In the genomic region with DNA sequence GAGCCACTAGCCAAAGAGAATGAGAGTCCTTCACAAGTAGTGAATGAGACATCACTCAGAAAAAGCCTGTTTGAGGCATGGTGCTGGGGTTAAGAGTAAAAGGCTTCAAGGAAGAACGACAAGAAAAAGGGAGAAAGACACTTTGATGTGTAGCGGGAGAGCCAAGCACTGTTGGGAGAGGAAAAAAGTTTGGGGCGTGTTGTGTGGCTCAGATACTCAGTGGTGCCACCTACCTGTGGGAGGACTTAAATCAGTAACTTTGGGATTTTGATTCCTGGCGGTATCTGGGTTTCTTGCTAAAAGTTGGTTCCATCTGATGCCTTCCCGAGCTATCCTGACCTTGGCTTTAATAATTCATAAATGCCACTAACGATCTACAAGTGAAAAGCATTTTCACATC, we compare ENCODE assay signal across 14 cellular contexts. TPM values are rescaled to one million over a fixed set of nuclear protein-coding genes. Genes with fewer than 3 reads are reported as not detected.
DNase-seq lines count a peak whose midpoint lies in the region; ATAC-seq and TF ChIP-seq lines count a peak whose summit lies in the region.
"Had no signal": no experiment of that assay in that cellular context is flagged by ENCODE, and none has a peak within 500 bp of the region (broad histone marks: within the 10 kb centered on the region; RNA-seq: fewer than 3 reads in every experiment).

No MANE protein-coding gene starts in this region.

- H2AFZ ChIP-seq in H9 (ENCODE audit: low read length) (peak overlapping the region; percentile 100), neural progenitor cell (replicated peaks) (no peak overlapping the region)

- H2BK15ac ChIP-seq in H9 (ENCODE audit: low read depth, low read length): no peak overlapping the region

- peaks cover 5 to 6% of the 10 kb centered on the region in 2 experiments for H3K4me1 Mint-ChIP-seq in H9
- H3K4me1 Mint-ChIP-seq in neural progenitor cell: no peaks in the 10 kb centered on the region

- H4K5ac ChIP-seq in H9 (ENCODE audit: insufficient read length, low read depth, low read length): no peak overlapping the region

- H3K18ac ChIP-seq in H9 (ENCODE audit: insufficient read length, low read depth, low read length): no peak overlapping the region

- no peak overlapping the region for H2BK5ac ChIP-seq in H9 (ENCODE audit: insufficient read length, low read length)

- H3F3A ChIP-seq in neural progenitor cell (ENCODE audit: low read depth): no peaks in the 10 kb centered on the region

- no peak overlapping the region for H3K4me3 ChIP-seq in neural progenitor cell
- H3K4me3 ChIP-seq: BLaER1 treated with 17β-estradiol and CSF1 and Interleukin-3, amounts not matched to agents 10 nM and 100 nM; SJSA1; vagina had no signal

- no peak overlapping the region for H2BK12ac ChIP-seq in H9 (ENCODE audit: insufficient read length, low read depth, low read length)

- no peak overlapping the region for H3K27ac Mint-ChIP-seq in H9
- no peak overlapping the region for H3K27ac Mint-ChIP-seq in neural progenitor cell

- H2BK120ac ChIP-seq in H9 (ENCODE audit: low read depth, low read length, poor library complexity, severe bottlenecking): no peak overlapping the region

- peak; percentile 68 for TF ChIP-seq CTCF in H9 (conservative IDR thresholded peaks at IDR 0.05)
- 0 out of 2 replicates have a peak, but pooled peaks have one; percentile 22 for TF ChIP-seq CTCF in VCaP (conservative IDR thresholded peaks at IDR 0.05)
- peak; percentile 25 for TF ChIP-seq CTCF in neural progenitor cell (IDR thresholded peaks at IDR 0.05)

- H3K27me3 Mint-ChIP-seq in H9 (ENCODE audit: low read depth) (no peaks in the 10 kb centered on the region), neural progenitor cell (ENCODE audit: insufficient read depth, low read depth) (peaks cover 5% of the 10 kb centered on the region)

- no peaks in the 10 kb centered on the region for H3K36me3 ChIP-seq in neural progenitor cell
- H3K36me3 ChIP-seq: BLaER1 treated with 17β-estradiol and CSF1 and Interleukin-3, amounts not matched to agents 10 nM and 100 nM; SJSA1; vagina had no signal

- H3T11ph ChIP-seq in H9 (ENCODE audit: low read length): no peak overlapping the region

- no peak overlapping the region for H2BK20ac ChIP-seq in H9 (ENCODE audit: low read depth, low read length, poor library complexity, severe bottlenecking)

- H3K27ac ChIP-seq in H9 (ENCODE audit: insufficient read length, low read depth, low read length) (no peak overlapping the region), VCaP (no peak overlapping the region), neural progenitor cell (no peak overlapping the region)
- H3K27ac ChIP-seq: BLaER1 treated with 17β-estradiol and CSF1 and Interleukin-3, amounts not matched to agents 10 nM and 100 nM; SJSA1; vagina had no signal

- no peak overlapping the region for H4K91ac ChIP-seq in H9 (ENCODE audit: insufficient read length, low read depth, low read length)

- H3K27me3 ChIP-seq in H9 (ENCODE audit: insufficient read depth, low read length) (no peaks in the 10 kb centered on the region), neural progenitor cell (no peaks in the 10 kb centered on the region)
- H3K27me3 ChIP-seq: BLaER1 treated with 17β-estradiol and CSF1 and Interleukin-3, amounts not matched to agents 10 nM and 100 nM; SJSA1; vagina had no signal

- WGBS in H9 (ENCODE audit: extremely low coverage, insufficient read length, low lambda C conversion rate): no CpG with 5 or more reads among the region's 6 CpGs

- H3K4me3 Mint-ChIP-seq in H9 (no peak overlapping the region), neural progenitor cell (no peak overlapping the region)

- H3K36me3 Mint-ChIP-seq in H9 (ENCODE audit: insufficient read depth in 1 of 3, low read depth in 3 of 3) (peaks cover 0 to 4% (median 2%) of the 10 kb centered on the region in 3 experiments; a peak in 3 of 7 replicates), neural progenitor cell (no peaks in the 10 kb centered on the region)

- no peak overlapping the region for H3K56ac ChIP-seq in H9 (ENCODE audit: insufficient read length, low read depth, low read length)

- peak; percentile 7 to 16 for DNase-seq in activated CD4-positive, alpha-beta T cell treated with anti-CD3 and anti-CD28 coated beads, Interleukin-2, amount 50 U/mL, for 48 hours
- no peak for DNase-seq in activated CD4-positive, alpha-beta T cell treated with anti-CD3 and anti-CD28 coated beads, Interleukin-2, amount 50 U/mL, for 4 hours
- DNase-seq in H9: peak; percentile 33
- no peak for DNase-seq in neural progenitor cell (ENCODE audit: low spot score)
- DNase-seq in NCI-H1436 treated with DMSO at 0.1 percent for 48 hours (lab: John Stamatoyannopoulos, UW): no peak
- DNase-seq: NCI-H187, nucleus accumbens had no signal

- H3K4me2 ChIP-seq in H9 (ENCODE audit: insufficient read depth, insufficient read length, low read length): no peak overlapping the region
- H3K4me2 ChIP-seq in neural progenitor cell: no peak overlapping the region
- H3K4me2 ChIP-seq: BLaER1 treated with 17β-estradiol and CSF1 and Interleukin-3, amounts not matched to agents 10 nM and 100 nM had no signal

- no peak overlapping the region for H3K23ac ChIP-seq in H9 (ENCODE audit: insufficient read length, low read depth, low read length)

- no peaks in the 10 kb centered on the region for H3K79me1 ChIP-seq in H9 (ENCODE audit: insufficient read depth, low read depth, low read length, poor library complexity, severe bottlenecking)

- H3K14ac ChIP-seq in H9 (ENCODE audit: insufficient read depth, low read length): no peak overlapping the region

- H4K8ac ChIP-seq in H9 (replicated peaks; ENCODE audit: insufficient read length, low read depth, low read length): no peak overlapping the region

- no peak for ATAC-seq in GM21447 (IDR thresholded peaks at IDR 0.05; ENCODE audit: unreplicated experiment)
- ATAC-seq in HG02623 (IDR thresholded peaks at IDR 0.05; ENCODE audit: unreplicated experiment): no peak
- ATAC-seq: left lobe of liver had no signal

- H3K4me1 ChIP-seq in H9 (ENCODE audit: insufficient read depth, low read length) (no peaks in the 10 kb centered on the region), neural progenitor cell (no peaks in the 10 kb centered on the region)
- H3K4me1 ChIP-seq: BLaER1 treated with 17β-estradiol and CSF1 and Interleukin-3, amounts not matched to agents 10 nM and 100 nM; vagina had no signal

- H3K23me2 ChIP-seq in H9 (ENCODE audit: insufficient read length, low read depth, low read length, poor library complexity, severe bottlenecking): no peaks in the 10 kb centered on the region

- H3K9me3 Mint-ChIP-seq in H9 (peaks cover 0 to 3% of the 10 kb centered on the region in 2 experiments; a peak in 1 of 5 replicates), neural progenitor cell (peaks cover 6% of the 10 kb centered on the region)

- H4K20me1 ChIP-seq in H9 (ENCODE audit: control insufficient read depth, insufficient read depth, insufficient read length): no peaks in the 10 kb centered on the region
- no peaks in the 10 kb centered on the region for H4K20me1 ChIP-seq in neural progenitor cell (ENCODE audit: low read depth)
- H4K20me1 ChIP-seq: BLaER1 treated with 17β-estradiol and CSF1 and Interleukin-3, amounts not matched to agents 10 nM and 100 nM had no signal

- H3K4ac ChIP-seq in H9 (ENCODE audit: low read depth, low read length): no peak overlapping the region

- no peak overlapping the region for H3K9ac ChIP-seq in H9 (ENCODE audit: extremely low read depth, insufficient read length, low read length)
- H3K9ac ChIP-seq in neural progenitor cell: no peak overlapping the region
- H3K9ac ChIP-seq: BLaER1 treated with 17β-estradiol and CSF1 and Interleukin-3, amounts not matched to agents 10 nM and 100 nM had no signal

- H3K9me3 ChIP-seq in H9 (ENCODE audit: control insufficient read depth, low read depth, low read length) (no peaks in the 10 kb centered on the region), neural progenitor cell (ENCODE audit: low read depth) (no peaks in the 10 kb centered on the region)
- H3K9me3 ChIP-seq: vagina had no signal

- no peak overlapping the region for H2AK5ac ChIP-seq in H9 (ENCODE audit: insufficient read length, low read length)

- no peaks in the 10 kb centered on the region for H3K79me2 ChIP-seq in H9 (ENCODE audit: insufficient read depth, low read length)
- H3K79me2 ChIP-seq in neural progenitor cell (ENCODE audit: low read depth): no peaks in the 10 kb centered on the region

RNA-seq across cellular contexts. Expression of a gene that starts 12.3 kb away (rescaled TPM):
- total RNA-seq in H9 (2021) (not detected in 2 replicates), neural progenitor cell (ENCODE audit: low replicate concordance) (not detected in 2 replicates)
- total RNA-seq: left lobe of liver, SJSA1, vagina had no signal

RNA-seq across cellular contexts. Expression of a gene that starts 14.8 kb away (rescaled TPM):
- total RNA-seq in H9 (2021): not detected in 2 replicates
- not detected in 2 replicates for total RNA-seq in neural progenitor cell (ENCODE audit: low replicate concordance)
- total RNA-seq: left lobe of liver, SJSA1, vagina had no signal

RNA-seq across cellular contexts. Expression of a gene that starts 37.1 kb away (rescaled TPM):
- total RNA-seq in H9 (2021) (not detected in 2 replicates), neural progenitor cell (ENCODE audit: low replicate concordance) (not detected in 2 replicates)
- total RNA-seq: left lobe of liver, SJSA1, vagina had no signal

Comparison
In these comparisons a context has a peak if more than half of its experiments do, and no peak if none do; other contexts are left out.
1. DNase-seq: peak in activated CD4-positive, alpha-beta T cell treated with anti-CD3 and anti-CD28 coated beads, Interleukin-2, amount 50 U/mL, for 48 hours (2 of 2) and H9 (single experiment); none in activated CD4-positive, alpha-beta T cell treated with anti-CD3 and anti-CD28 coated beads, Interleukin-2, amount 50 U/mL, for 4 hours (0 of 2), neural progenitor cell (single experiment) and NCI-H1436 treated with DMSO at 0.1 percent for 48 hours (single experiment).
2. Peak in every context shown above with its lines, with median percentiles within 50 percentile points of each other: CTCF ChIP-seq.